In genomic region chr14:51554953-51555352, GRCh38 we compare ENCODE assay signal across 10 cellular contexts.
DNase-seq lines count a peak whose midpoint lies in the region; ATAC-seq, FAIRE-seq and TF ChIP-seq lines count a peak whose summit lies in the region.
"Had no signal": no experiment of that assay in that cellular context is flagged by ENCODE, and none has a peak within 500 bp of the region (broad histone marks: within the 10 kb centered on the region; RNA-seq: fewer than 3 reads in every experiment).

No MANE protein-coding gene starts in this region.

- no peak for TF ChIP-seq EP300 in SK-N-SH (IDR thresholded peaks at IDR 0.05; ENCODE audit: borderline replicate concordance in 1 of 2, low read depth in 1 of 2, low read length in 1 of 2)

- H3K9me3 Mint-ChIP-seq in H9: no peaks in the 10 kb centered on the region
- H3K9me3 Mint-ChIP-seq: CD8-positive, alpha-beta memory T cell had no signal

- ATAC-seq in foreskin keratinocyte (no peak), HG02840 (IDR thresholded peaks at IDR 0.05; ENCODE audit: low FRiP score, unreplicated experiment) (no peak), HG03354 (IDR thresholded peaks at IDR 0.05; ENCODE audit: poor library complexity, severe bottlenecking, unreplicated experiment) (no peak)

- H3K9me3 ChIP-seq in AG04450 (ENCODE audit: control insufficient read depth, insufficient read depth, low read length) (no peaks in the 10 kb centered on the region), H9 (ENCODE audit: control insufficient read depth, low read depth, low read length) (no peaks in the 10 kb centered on the region), SK-N-SH (no peaks in the 10 kb centered on the region)

- H2BK20ac ChIP-seq in H9 (ENCODE audit: low read depth, low read length, poor library complexity, severe bottlenecking): no peak overlapping the region

- no peak overlapping the region for H4K5ac ChIP-seq in H9 (ENCODE audit: insufficient read length, low read depth, low read length)

- no peak for TF ChIP-seq RAD21 in SK-N-SH (IDR thresholded peaks at IDR 0.05; ENCODE audit: low read length)

- no peak overlapping the region for H3K14ac ChIP-seq in H9 (ENCODE audit: insufficient read depth, low read length)

- no peak overlapping the region for H4K91ac ChIP-seq in H9 (ENCODE audit: insufficient read length, low read depth, low read length)

- no peak overlapping the region for H3K23ac ChIP-seq in H9 (ENCODE audit: insufficient read length, low read depth, low read length)

- H3T11ph ChIP-seq in H9 (ENCODE audit: low read length): no peak overlapping the region

- H2BK12ac ChIP-seq in H9 (ENCODE audit: insufficient read length, low read depth, low read length): no peak overlapping the region

- H3K18ac ChIP-seq in H9 (ENCODE audit: insufficient read length, low read depth, low read length): no peak overlapping the region

- no peaks in the 10 kb centered on the region for H3K79me1 ChIP-seq in H9 (ENCODE audit: insufficient read depth, low read depth, low read length, poor library complexity, severe bottlenecking)

- no peak overlapping the region for H2AK5ac ChIP-seq in H9 (ENCODE audit: insufficient read length, low read length)

- H3K9me2 ChIP-seq in SK-N-SH: no peaks in the 10 kb centered on the region

- H3K4me3 ChIP-seq in AG04450 (ENCODE audit: low read depth, low read length) (no peak overlapping the region), SK-N-SH (ENCODE audit: low read depth in 2 of 2, low read length in 1 of 2) (no peak overlapping the region)

- no peak overlapping the region for H2BK15ac ChIP-seq in H9 (ENCODE audit: low read depth, low read length)

- POLR2A ChIA-PET in AG04450 (lab: Yijun Ruan, JAX): interaction anchor here (1.0 kb wide), 1 partner anchor 97 kb away, joined by 3 read pairs; the partner anchor contains the start of gene FRMD6
- POLR2A ChIA-PET in SK-N-SH (lab: Yijun Ruan, JAX): no interaction called here

- H3K36me3 Mint-ChIP-seq in H9 (ENCODE audit: insufficient read depth in 1 of 3, low read depth in 3 of 3): no peaks in the 10 kb centered on the region
- H3K36me3 Mint-ChIP-seq: CD8-positive, alpha-beta memory T cell had no signal

- H3K4me1 ChIP-seq in H9 (ENCODE audit: insufficient read depth, low read length) (no peaks in the 10 kb centered on the region), SK-N-SH (ENCODE audit: control insufficient read depth in 1 of 2, insufficient read depth in 2 of 2, low read depth in 1 of 2, low read length in 1 of 2) (peaks cover 11 to 15% of the 10 kb centered on the region in 2 experiments), foreskin keratinocyte (peaks cover 48% of the 10 kb centered on the region)

- peaks cover 0 to 2% of the 10 kb centered on the region in 2 experiments; a peak in 1 of 4 replicates for H3K4me1 Mint-ChIP-seq in H9
- H3K4me1 Mint-ChIP-seq: CD8-positive, alpha-beta memory T cell had no signal

- H3K27ac ChIP-seq in AG04450 (ENCODE audit: low read depth, low read length) (peak overlapping the region; percentile 71), H9 (ENCODE audit: insufficient read length, low read depth, low read length) (no peak overlapping the region), SK-N-SH (ENCODE audit: low read depth in 2 of 2, low read length in 1 of 2) (peak overlapping the region in 1 of 2 experiments; percentile 87; a peak in 3 of 4 replicates), foreskin keratinocyte (no peak overlapping the region)

- H3K9ac ChIP-seq in H9 (ENCODE audit: extremely low read depth, insufficient read length, low read length) (no peak overlapping the region), SK-N-SH (peak overlapping the region; percentile 70)

- no CpG with 5 or more reads among the region's 2 CpGs for WGBS in H9 (ENCODE audit: extremely low coverage, insufficient read length, low lambda C conversion rate)
- WGBS in SK-N-SH (ENCODE audit: low lambda C conversion rate): 75% methylated on average over 2 of the region's 2 CpGs

- DNase-seq in AG04450 (ENCODE audit: low read depth, low spot score) (no peak), H9 (no peak), SK-N-SH (no peak), foreskin keratinocyte (no peak), frontal cortex (ENCODE audit: low spot score in 2 of 2) (no peak), putamen (ENCODE audit: low spot score) (no peak)
- DNase-seq: CD8-positive, alpha-beta memory T cell; nucleus accumbens had no signal

- no peaks in the 10 kb centered on the region for H3K27me3 Mint-ChIP-seq in H9 (ENCODE audit: low read depth)

- no peak overlapping the region for H3K4ac ChIP-seq in H9 (ENCODE audit: low read depth, low read length)

- H3K4me2 ChIP-seq in H9 (ENCODE audit: insufficient read depth, insufficient read length, low read length) (no peak overlapping the region), SK-N-SH (peak overlapping the region; percentile 26)

- peaks cover 26% of the 10 kb centered on the region for H3F3A ChIP-seq in SK-N-SH (replicated peaks; ENCODE audit: insufficient read depth)

- no peak overlapping the region for H2BK5ac ChIP-seq in H9 (ENCODE audit: insufficient read length, low read length)

- no peaks in the 10 kb centered on the region for H4K20me1 ChIP-seq in H9 (ENCODE audit: control insufficient read depth, insufficient read depth, insufficient read length)
- no peaks in the 10 kb centered on the region for H4K20me1 ChIP-seq in SK-N-SH (ENCODE audit: insufficient read depth)

- no peak overlapping the region for H3K27ac Mint-ChIP-seq in H9
- H3K27ac Mint-ChIP-seq: CD8-positive, alpha-beta memory T cell had no signal

- no peak overlapping the region for H2AFZ ChIP-seq in H9 (ENCODE audit: low read length)
- no peak overlapping the region for H2AFZ ChIP-seq in SK-N-SH (ENCODE audit: low read depth)

- H4K8ac ChIP-seq in H9 (replicated peaks; ENCODE audit: insufficient read length, low read depth, low read length): no peak overlapping the region

- H3K36me3 ChIP-seq in SK-N-SH (replicated peaks in 1 of 2; ENCODE audit: control insufficient read depth in 1 of 2, insufficient read depth in 2 of 2, low read length in 1 of 2): no peaks in the 10 kb centered on the region

- peak; percentile 32 for TF ChIP-seq CTCF in AG04450 (IDR thresholded peaks at IDR 0.05; ENCODE audit: low read depth, low read length)
- TF ChIP-seq CTCF in H9 (conservative IDR thresholded peaks at IDR 0.05): peak; percentile 38; the same call in 2 of the 3 replicates
- TF ChIP-seq CTCF in SK-N-SH (IDR thresholded peaks at IDR 0.05): peak; percentile 52
- TF ChIP-seq CTCF in foreskin keratinocyte (conservative IDR thresholded peaks at IDR 0.05): peak; percentile 38

- H3K27me3 ChIP-seq in AG04450 (ENCODE audit: control insufficient read depth, insufficient read depth, low read length): no peaks in the 10 kb centered on the region
- H3K27me3 ChIP-seq in H9 (ENCODE audit: insufficient read depth, low read length): no peaks in the 10 kb centered on the region
- H3K27me3 ChIP-seq in SK-N-SH (ENCODE audit: insufficient read depth): no peaks in the 10 kb centered on the region
- H3K27me3 ChIP-seq in foreskin keratinocyte: no peaks in the 10 kb centered on the region

- FAIRE-seq in frontal cortex (lab: Jason Lieb, UNC): no peak

- H3K79me2 ChIP-seq in H9 (ENCODE audit: insufficient read depth, low read length): no peaks in the 10 kb centered on the region
- H3K79me2 ChIP-seq in SK-N-SH (ENCODE audit: insufficient read depth): peaks cover 22% of the 10 kb centered on the region

- H3K56ac ChIP-seq in H9 (ENCODE audit: insufficient read length, low read depth, low read length): no peak overlapping the region

- H3K23me2 ChIP-seq in H9 (ENCODE audit: insufficient read length, low read depth, low read length, poor library complexity, severe bottlenecking): no peaks in the 10 kb centered on the region

- H3K4me3 Mint-ChIP-seq in H9: no peak overlapping the region
- H3K4me3 Mint-ChIP-seq: CD8-positive, alpha-beta memory T cell had no signal

- H2BK120ac ChIP-seq in H9 (ENCODE audit: low read depth, low read length, poor library complexity, severe bottlenecking): no peak overlapping the region

- CTCF ChIA-PET in AG04450 (lab: Charles Lee): no interaction called here
- CTCF ChIA-PET in SK-N-SH (lab: Yijun Ruan, JAX): no interaction called here

TF ChIP-seq in SK-N-SH, 30 proteins besides CTCF, POLR2A, EP300 and RAD21:
- TF ChIP-seq TEAD4 (IDR thresholded peaks at IDR 0.05; ENCODE audit: borderline replicate concordance, insufficient read depth): no peak
- TF ChIP-seq MAX (IDR thresholded peaks at IDR 0.05; ENCODE audit: low read depth): no peak
- no peak for TF ChIP-seq MXI1 (IDR thresholded peaks at IDR 0.05; ENCODE audit: low read depth, low read length)
- TF ChIP-seq SIN3A (IDR thresholded peaks at IDR 0.05; ENCODE audit: borderline replicate concordance, low read depth, low read length): no peak
- no peak for TF ChIP-seq FOSL2 (IDR thresholded peaks at IDR 0.05; ENCODE audit: borderline replicate concordance, low read depth)
- no peak for TF ChIP-seq NRF1 (IDR thresholded peaks at IDR 0.05; ENCODE audit: low read depth, low read length)
- no peak for TF ChIP-seq JUND (IDR thresholded peaks at IDR 0.05)
- TF ChIP-seq TCF12 (IDR thresholded peaks at IDR 0.05): no peak
- TF ChIP-seq CHD2 (IDR thresholded peaks at IDR 0.05; ENCODE audit: low read length, partially characterized antibody): no peak
- TF ChIP-seq EZH2phosphoT487 (IDR thresholded peaks at IDR 0.05; ENCODE audit: borderline replicate concordance, low read depth): no peak
- no peak for TF ChIP-seq RCOR1 (IDR thresholded peaks at IDR 0.05; ENCODE audit: low read length)
- no peak for TF ChIP-seq USF1 (IDR thresholded peaks at IDR 0.05; ENCODE audit: borderline replicate concordance, low read depth)
